In genomic region chr4:26772096-26772495, GRCh38 we compare ENCODE assay signal across 22 cellular contexts.
DNase-seq lines count a peak whose midpoint lies in the region; TF ChIP-seq lines count a peak whose summit lies in the region.
"Had no signal": no experiment of that assay in that cellular context is flagged by ENCODE, and none has a peak within 500 bp of the region (broad histone marks: within the 10 kb centered on the region; RNA-seq: fewer than 3 reads in every experiment).

No MANE protein-coding gene starts in this region.

- POLR2A ChIA-PET in activated CD4-positive, alpha-beta T cell treated with anti-CD3 and anti-CD28 coated beads, Interleukin-2, amount 10 ng/mL, durations not matched to agents 7 days and 5 days (lab: Charles Lee) = no interaction called here

- H3K4me1 ChIP-seq in vagina = no peaks in the 10 kb centered on the region
- H3K4me1 ChIP-seq: Peyer's patch had no signal

- H3K27ac Mint-ChIP-seq in activated naive CD4-positive, alpha-beta T cell treated with anti-CD3 and anti-CD28 coated beads, Interleukin-2, amount 10 ng/mL, durations not matched to agents 7 days and 5 days = no peak overlapping the region
- no peak overlapping the region for H3K27ac Mint-ChIP-seq in activated CD4-positive, alpha-beta T cell treated with anti-CD3 and anti-CD28 coated beads, Interleukin-2, amount 10 ng/mL, durations not matched to agents 7 days and 5 days

- no peaks in the 10 kb centered on the region for H3K9me3 Mint-ChIP-seq in activated naive CD4-positive, alpha-beta T cell treated with anti-CD3 and anti-CD28 coated beads, Interleukin-2, amount 10 ng/mL, durations not matched to agents 7 days and 5 days
- H3K9me3 Mint-ChIP-seq in activated CD4-positive, alpha-beta T cell treated with anti-CD3 and anti-CD28 coated beads, Interleukin-2, amount 10 ng/mL, durations not matched to agents 7 days and 5 days = no peaks in the 10 kb centered on the region

- peaks cover 2% of the 10 kb centered on the region for H3K36me3 Mint-ChIP-seq in activated naive CD4-positive, alpha-beta T cell treated with anti-CD3 and anti-CD28 coated beads, Interleukin-2, amount 10 ng/mL, durations not matched to agents 7 days and 5 days
- peaks cover 4% of the 10 kb centered on the region for H3K36me3 Mint-ChIP-seq in activated CD4-positive, alpha-beta T cell treated with anti-CD3 and anti-CD28 coated beads, Interleukin-2, amount 10 ng/mL, durations not matched to agents 7 days and 5 days (ENCODE audit: low read depth)

- TF ChIP-seq POLR2A in vagina (IDR thresholded peaks at IDR 0.05) = no peak

- H3K4me1 Mint-ChIP-seq in activated naive CD4-positive, alpha-beta T cell treated with anti-CD3 and anti-CD28 coated beads, Interleukin-2, amount 10 ng/mL, durations not matched to agents 7 days and 5 days = no peaks in the 10 kb centered on the region
- no peaks in the 10 kb centered on the region for H3K4me1 Mint-ChIP-seq in activated CD4-positive, alpha-beta T cell treated with anti-CD3 and anti-CD28 coated beads, Interleukin-2, amount 10 ng/mL, durations not matched to agents 7 days and 5 days
- H3K4me1 Mint-ChIP-seq: CD4-positive, alpha-beta memory T cell had no signal

- H3K4me3 ChIP-seq in vagina = no peak overlapping the region
- H3K4me3 ChIP-seq: Peyer's patch had no signal

- DNase-seq in NCI-H748 (lab: John Stamatoyannopoulos, UW; ENCODE audit: unreplicated experiment) = peak; percentile 34
- no peak for DNase-seq in NCI-H748 treated with DMSO at 0.1 percent for 48 hours (lab: John Stamatoyannopoulos, UW)
- DNase-seq in DMS 273 treated with DMSO at 0.1 percent for 48 hours (lab: John Stamatoyannopoulos, UW) = peak; percentile 21
- DNase-seq in NCI-H524 treated with DMSO at 0.1 percent for 48 hours (lab: John Stamatoyannopoulos, UW) = peak; percentile 21
- DNase-seq in activated naive CD4-positive, alpha-beta T cell treated with anti-CD3 and anti-CD28 coated beads, Interleukin-2, amount 10 ng/mL, durations not matched to agents 7 days and 5 days = no peak
- DNase-seq in vagina (ENCODE audit: extremely low spot score in 2 of 2) = no peak
- DNase-seq in activated CD4-positive, alpha-beta T cell treated with anti-CD3 and anti-CD28 coated beads, Interleukin-2, amount 10 ng/mL, durations not matched to agents 7 days and 5 days = no peak
- DNase-seq: 8988T; ACHN; C1 segment of cervical spinal cord; CD4-positive, alpha-beta memory T cell; COR-L47; DMS53; IMR-90; KG1; MM.1S; NCI-H1048; NCI-H1436 treated with DMSO at 0.1 percent for 48 hours; NCI-H2107; NCI-H526 treated with DMSO at 0.1 percent for 48 hours; Peyer's patch; SHP77 treated with DMSO at 0.1 percent for 48 hours had no signal

- H3K27ac ChIP-seq in vagina = no peak overlapping the region
- H3K27ac ChIP-seq: Peyer's patch had no signal

- H3K9me3 ChIP-seq in vagina = no peaks in the 10 kb centered on the region
- H3K9me3 ChIP-seq: Peyer's patch had no signal

- no peak for TF ChIP-seq CTCF in vagina (IDR thresholded peaks at IDR 0.05)

- H3K27me3 Mint-ChIP-seq in activated naive CD4-positive, alpha-beta T cell treated with anti-CD3 and anti-CD28 coated beads, Interleukin-2, amount 10 ng/mL, durations not matched to agents 7 days and 5 days = no peaks in the 10 kb centered on the region
- H3K27me3 Mint-ChIP-seq in activated CD4-positive, alpha-beta T cell treated with anti-CD3 and anti-CD28 coated beads, Interleukin-2, amount 10 ng/mL, durations not matched to agents 7 days and 5 days = no peaks in the 10 kb centered on the region
- H3K27me3 Mint-ChIP-seq: CD4-positive, alpha-beta memory T cell had no signal

- intact Hi-C loops in vagina (cut with DNase I) = no loop called here

- H3K36me3 ChIP-seq in vagina = peaks cover 0 to 8% of the 10 kb centered on the region in 2 donors
- H3K36me3 ChIP-seq: Peyer's patch had no signal

- no peak overlapping the region for H3K4me3 Mint-ChIP-seq in activated naive CD4-positive, alpha-beta T cell treated with anti-CD3 and anti-CD28 coated beads, Interleukin-2, amount 10 ng/mL, durations not matched to agents 7 days and 5 days
- H3K4me3 Mint-ChIP-seq in activated CD4-positive, alpha-beta T cell treated with anti-CD3 and anti-CD28 coated beads, Interleukin-2, amount 10 ng/mL, durations not matched to agents 7 days and 5 days = no peak overlapping the region
- H3K4me3 Mint-ChIP-seq: CD4-positive, alpha-beta memory T cell had no signal

- CTCF ChIA-PET in activated naive CD4-positive, alpha-beta T cell treated with anti-CD3 and anti-CD28 coated beads, Interleukin-2, amount 10 ng/mL, durations not matched to agents 7 days and 5 days (lab: Charles Lee) = no interaction called here
- CTCF ChIA-PET in activated CD4-positive, alpha-beta T cell treated with anti-CD3 and anti-CD28 coated beads, Interleukin-2, amount 10 ng/mL, durations not matched to agents 7 days and 5 days (lab: Charles Lee) = no interaction called here

- H3K27me3 ChIP-seq in vagina = no peaks in the 10 kb centered on the region
- H3K27me3 ChIP-seq: Peyer's patch had no signal

Comparison
In these comparisons a context has a peak if more than half of its experiments do, and no peak if none do; other contexts are left out.
1. DNase-seq: peak in NCI-H748 (single experiment), DMS 273 treated with DMSO at 0.1 percent for 48 hours (single experiment) and NCI-H524 treated with DMSO at 0.1 percent for 48 hours (single experiment); none in NCI-H748 treated with DMSO at 0.1 percent for 48 hours (single experiment), activated naive CD4-positive, alpha-beta T cell treated with anti-CD3 and anti-CD28 coated beads, Interleukin-2, amount 10 ng/mL, durations not matched to agents 7 days and 5 days (single experiment), vagina (0 of 2) and activated CD4-positive, alpha-beta T cell treated with anti-CD3 and anti-CD28 coated beads, Interleukin-2, amount 10 ng/mL, durations not matched to agents 7 days and 5 days (single experiment).